ENCODE assay signal across 2 cellular contexts in the genomic region with DNA sequence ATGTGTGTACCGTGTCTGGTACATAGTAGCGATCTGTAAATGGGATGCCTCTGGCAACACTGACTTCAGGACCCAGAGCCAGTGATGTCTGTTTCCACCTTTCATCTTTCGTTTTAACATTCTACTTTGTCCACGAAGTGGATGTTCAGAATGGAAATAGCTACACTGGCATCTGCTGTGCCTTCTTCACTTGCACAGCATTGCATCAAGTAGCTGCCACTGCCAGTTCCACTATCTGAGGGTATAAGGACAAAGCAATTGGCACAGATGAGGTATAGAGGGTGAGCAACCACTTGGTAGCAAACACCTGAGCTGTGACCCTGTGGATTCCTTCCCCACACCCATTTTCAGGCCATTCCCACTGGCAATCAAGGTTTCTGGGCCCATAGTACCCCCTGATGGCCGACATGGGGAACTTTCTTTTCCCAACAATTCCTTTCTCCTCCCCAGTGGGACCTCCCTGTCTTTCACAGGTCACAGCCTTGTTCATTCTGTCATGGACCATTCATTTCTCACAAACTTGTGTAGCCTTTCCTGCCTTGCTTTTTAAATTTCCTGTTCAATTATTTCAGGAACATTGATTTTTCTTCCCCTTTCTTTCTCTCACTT.
TF ChIP-seq lines count a peak whose summit lies in the region.

No MANE protein-coding gene starts in this region.

TF ChIP-seq in HCT116, 20 proteins besides CTCF, POLR2A, EP300 and RAD21 (continued from another document):
- TF ChIP-seq POLR2AphosphoS5 (IDR thresholded peaks at IDR 0.05; ENCODE audit: low read depth, low read length) (no peak), ELF1 (IDR thresholded peaks at IDR 0.05; ENCODE audit: borderline replicate concordance, low read depth) (no peak), EZH2 (IDR thresholded peaks at IDR 0.05) (no peak), CEBPB (IDR thresholded peaks at IDR 0.05; ENCODE audit: low read depth) (no peak), EGR1 (IDR thresholded peaks at IDR 0.05; ENCODE audit: low read depth) (no peak), YY1 (IDR thresholded peaks at IDR 0.05; ENCODE audit: extremely low read depth, insufficient replicate concordance, low read depth, low read length) (no peak), ZFX (IDR thresholded peaks at IDR 0.05) (no peak), EZH2phosphoT487 (IDR thresholded peaks at IDR 0.05; ENCODE audit: borderline replicate concordance) (no peak), TCF7L2 (IDR thresholded peaks at IDR 0.05; ENCODE audit: borderline replicate concordance, extremely low read depth, insufficient read depth, insufficient read length) (no peak), SRF (IDR thresholded peaks at IDR 0.05; ENCODE audit: low read depth) (no peak), ZNF274 (IDR thresholded peaks at IDR 0.05; ENCODE audit: low read depth, low read length) (no peak), FOSL1 (IDR thresholded peaks at IDR 0.05; ENCODE audit: low read depth) (no peak), CBX3 (IDR thresholded peaks at IDR 0.05; ENCODE audit: low read depth) (no peak), JUND (IDR thresholded peaks at IDR 0.05) (no peak), SIN3A (IDR thresholded peaks at IDR 0.05; ENCODE audit: low read depth) (no peak)
- TF ChIP-seq, protein P1, sequence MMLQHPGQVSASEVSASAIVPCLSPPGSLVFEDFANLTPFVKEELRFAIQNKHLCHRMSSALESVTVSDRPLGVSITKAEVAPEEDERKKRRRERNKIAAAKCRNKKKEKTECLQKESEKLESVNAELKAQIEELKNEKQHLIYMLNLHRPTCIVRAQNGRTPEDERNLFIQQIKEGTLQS (IDR thresholded peaks at IDR 0.05) = no peak
- TF ChIP-seq, protein P2, sequence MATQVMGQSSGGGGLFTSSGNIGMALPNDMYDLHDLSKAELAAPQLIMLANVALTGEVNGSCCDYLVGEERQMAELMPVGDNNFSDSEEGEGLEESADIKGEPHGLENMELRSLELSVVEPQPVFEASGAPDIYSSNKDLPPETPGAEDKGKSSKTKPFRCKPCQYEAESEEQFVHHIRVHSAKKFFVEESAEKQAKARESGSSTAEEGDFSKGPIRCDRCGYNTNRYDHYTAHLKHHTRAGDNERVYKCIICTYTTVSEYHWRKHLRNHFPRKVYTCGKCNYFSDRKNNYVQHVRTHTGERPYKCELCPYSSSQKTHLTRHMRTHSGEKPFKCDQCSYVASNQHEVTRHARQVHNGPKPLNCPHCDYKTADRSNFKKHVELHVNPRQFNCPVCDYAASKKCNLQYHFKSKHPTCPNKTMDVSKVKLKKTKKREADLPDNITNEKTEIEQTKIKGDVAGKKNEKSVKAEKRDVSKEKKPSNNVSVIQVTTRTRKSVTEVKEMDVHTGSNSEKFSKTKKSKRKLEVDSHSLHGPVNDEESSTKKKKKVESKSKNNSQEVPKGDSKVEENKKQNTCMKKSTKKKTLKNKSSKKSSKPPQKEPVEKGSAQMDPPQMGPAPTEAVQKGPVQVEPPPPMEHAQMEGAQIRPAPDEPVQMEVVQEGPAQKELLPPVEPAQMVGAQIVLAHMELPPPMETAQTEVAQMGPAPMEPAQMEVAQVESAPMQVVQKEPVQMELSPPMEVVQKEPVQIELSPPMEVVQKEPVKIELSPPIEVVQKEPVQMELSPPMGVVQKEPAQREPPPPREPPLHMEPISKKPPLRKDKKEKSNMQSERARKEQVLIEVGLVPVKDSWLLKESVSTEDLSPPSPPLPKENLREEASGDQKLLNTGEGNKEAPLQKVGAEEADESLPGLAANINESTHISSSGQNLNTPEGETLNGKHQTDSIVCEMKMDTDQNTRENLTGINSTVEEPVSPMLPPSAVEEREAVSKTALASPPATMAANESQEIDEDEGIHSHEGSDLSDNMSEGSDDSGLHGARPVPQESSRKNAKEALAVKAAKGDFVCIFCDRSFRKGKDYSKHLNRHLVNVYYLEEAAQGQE (IDR thresholded peaks at IDR 0.05; ENCODE audit: low read depth) = no peak

TF ChIP-seq in K562, 482 proteins besides CTCF, POLR2A, EP300 and RAD21 (continued from another document):
- TF ChIP-seq, protein P3, sequence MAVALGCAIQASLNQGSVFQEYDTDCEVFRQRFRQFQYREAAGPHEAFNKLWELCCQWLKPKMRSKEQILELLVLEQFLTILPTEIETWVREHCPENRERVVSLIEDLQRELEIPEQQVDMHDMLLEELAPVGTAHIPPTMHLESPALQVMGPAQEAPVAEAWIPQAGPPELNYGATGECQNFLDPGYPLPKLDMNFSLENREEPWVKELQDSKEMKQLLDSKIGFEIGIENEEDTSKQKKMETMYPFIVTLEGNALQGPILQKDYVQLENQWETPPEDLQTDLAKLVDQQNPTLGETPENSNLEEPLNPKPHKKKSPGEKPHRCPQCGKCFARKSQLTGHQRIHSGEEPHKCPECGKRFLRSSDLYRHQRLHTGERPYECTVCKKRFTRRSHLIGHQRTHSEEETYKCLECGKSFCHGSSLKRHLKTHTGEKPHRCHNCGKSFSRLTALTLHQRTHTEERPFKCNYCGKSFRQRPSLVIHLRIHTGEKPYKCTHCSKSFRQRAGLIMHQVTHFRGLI (CRISPR knock-in tag; IDR thresholded peaks at IDR 0.05) = no peak
- TF ChIP-seq ARID2 (IDR thresholded peaks at IDR 0.05) = peak; percentile 44; the same call in 1 of the 2 replicates
- TF ChIP-seq, protein P4, sequence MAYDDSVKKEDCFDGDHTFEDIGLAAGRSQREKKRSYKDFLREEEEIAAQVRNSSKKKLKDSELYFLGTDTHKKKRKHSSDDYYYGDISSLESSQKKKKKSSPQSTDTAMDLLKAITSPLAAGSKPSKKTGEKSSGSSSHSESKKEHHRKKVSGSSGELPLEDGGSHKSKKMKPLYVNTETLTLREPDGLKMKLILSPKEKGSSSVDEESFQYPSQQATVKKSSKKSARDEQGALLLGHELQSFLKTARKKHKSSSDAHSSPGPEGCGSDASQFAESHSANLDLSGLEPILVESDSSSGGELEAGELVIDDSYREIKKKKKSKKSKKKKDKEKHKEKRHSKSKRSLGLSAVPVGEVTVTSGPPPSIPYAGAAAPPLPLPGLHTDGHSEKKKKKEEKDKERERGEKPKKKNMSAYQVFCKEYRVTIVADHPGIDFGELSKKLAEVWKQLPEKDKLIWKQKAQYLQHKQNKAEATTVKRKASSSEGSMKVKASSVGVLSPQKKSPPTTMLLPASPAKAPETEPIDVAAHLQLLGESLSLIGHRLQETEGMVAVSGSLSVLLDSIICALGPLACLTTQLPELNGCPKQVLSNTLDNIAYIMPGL (CRISPR knock-in tag; IDR thresholded peaks at IDR 0.05) = no peak
- TF ChIP-seq, protein P5, sequence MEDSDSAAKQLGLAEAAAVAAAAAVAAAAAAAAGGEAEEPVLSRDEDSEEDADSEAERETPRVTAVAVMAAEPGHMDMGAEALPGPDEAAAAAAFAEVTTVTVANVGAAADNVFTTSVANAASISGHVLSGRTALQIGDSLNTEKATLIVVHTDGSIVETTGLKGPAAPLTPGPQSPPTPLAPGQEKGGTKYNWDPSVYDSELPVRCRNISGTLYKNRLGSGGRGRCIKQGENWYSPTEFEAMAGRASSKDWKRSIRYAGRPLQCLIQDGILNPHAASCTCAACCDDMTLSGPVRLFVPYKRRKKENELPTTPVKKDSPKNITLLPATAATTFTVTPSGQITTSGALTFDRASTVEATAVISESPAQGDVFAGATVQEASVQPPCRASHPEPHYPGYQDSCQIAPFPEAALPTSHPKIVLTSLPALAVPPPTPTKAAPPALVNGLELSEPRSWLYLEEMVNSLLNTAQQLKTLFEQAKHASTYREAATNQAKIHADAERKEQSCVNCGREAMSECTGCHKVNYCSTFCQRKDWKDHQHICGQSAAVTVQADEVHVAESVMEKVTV (CRISPR knock-in tag; IDR thresholded peaks at IDR 0.05) = peak; percentile 93
- peak; percentile 52; the same call in 1 of the 2 replicates for TF ChIP-seq CC2D1A (IDR thresholded peaks at IDR 0.05)
- TF ChIP-seq STAG1 (CRISPR knock-in tag; IDR thresholded peaks at IDR 0.05; ENCODE audit: borderline replicate concordance) = peak; percentile 74; the same call in 1 of the 2 replicates
- TF ChIP-seq PHB2 (IDR thresholded peaks at IDR 0.05; ENCODE audit: low read depth) = no peak
- peak; percentile 35; the same call in 1 of the 2 replicates for TF ChIP-seq ZNF311 (CRISPR knock-in tag; IDR thresholded peaks at IDR 0.05)
- no peak for TF ChIP-seq NFRKB (IDR thresholded peaks at IDR 0.05; ENCODE audit: low read depth)
- TF ChIP-seq SMC3 (conservative IDR thresholded peaks at IDR 0.05; ENCODE audit: insufficient read depth, low read depth, low read length) = peak; percentile 73
- TF ChIP-seq, protein P6, sequence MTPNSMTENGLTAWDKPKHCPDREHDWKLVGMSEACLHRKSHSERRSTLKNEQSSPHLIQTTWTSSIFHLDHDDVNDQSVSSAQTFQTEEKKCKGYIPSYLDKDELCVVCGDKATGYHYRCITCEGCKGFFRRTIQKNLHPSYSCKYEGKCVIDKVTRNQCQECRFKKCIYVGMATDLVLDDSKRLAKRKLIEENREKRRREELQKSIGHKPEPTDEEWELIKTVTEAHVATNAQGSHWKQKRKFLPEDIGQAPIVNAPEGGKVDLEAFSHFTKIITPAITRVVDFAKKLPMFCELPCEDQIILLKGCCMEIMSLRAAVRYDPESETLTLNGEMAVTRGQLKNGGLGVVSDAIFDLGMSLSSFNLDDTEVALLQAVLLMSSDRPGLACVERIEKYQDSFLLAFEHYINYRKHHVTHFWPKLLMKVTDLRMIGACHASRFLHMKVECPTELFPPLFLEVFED (CRISPR knock-in tag; conservative IDR thresholded peaks at IDR 0.05) = no peak
- no peak for TF ChIP-seq ZNF717 (CRISPR knock-in tag; IDR thresholded peaks at IDR 0.05)
- no peak for TF ChIP-seq ZNF12 (CRISPR knock-in tag; IDR thresholded peaks at IDR 0.05)
- TF ChIP-seq ERF (CRISPR knock-in tag; IDR thresholded peaks at IDR 0.05) = no peak
- TF ChIP-seq, protein P7, sequence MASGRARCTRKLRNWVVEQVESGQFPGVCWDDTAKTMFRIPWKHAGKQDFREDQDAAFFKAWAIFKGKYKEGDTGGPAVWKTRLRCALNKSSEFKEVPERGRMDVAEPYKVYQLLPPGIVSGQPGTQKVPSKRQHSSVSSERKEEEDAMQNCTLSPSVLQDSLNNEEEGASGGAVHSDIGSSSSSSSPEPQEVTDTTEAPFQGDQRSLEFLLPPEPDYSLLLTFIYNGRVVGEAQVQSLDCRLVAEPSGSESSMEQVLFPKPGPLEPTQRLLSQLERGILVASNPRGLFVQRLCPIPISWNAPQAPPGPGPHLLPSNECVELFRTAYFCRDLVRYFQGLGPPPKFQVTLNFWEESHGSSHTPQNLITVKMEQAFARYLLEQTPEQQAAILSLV (tag; IDR thresholded peaks at IDR 0.05) = no peak
- no peak for TF ChIP-seq ZNF217 (CRISPR knock-in tag; IDR thresholded peaks at IDR 0.05)
- no peak for TF ChIP-seq XRCC5 (IDR thresholded peaks at IDR 0.05; ENCODE audit: low read depth, low read length)
- TF ChIP-seq RBM17 (IDR thresholded peaks at IDR 0.05; ENCODE audit: borderline replicate concordance, low read depth, low read length) = no peak
- TF ChIP-seq MIER1 (IDR thresholded peaks at IDR 0.05; ENCODE audit: low read depth) = no peak
- no peak for TF ChIP-seq ZNF644 (tag; IDR thresholded peaks at IDR 0.05; ENCODE audit: low read depth)
- no peak for TF ChIP-seq ZNF695 (CRISPR knock-in tag; IDR thresholded peaks at IDR 0.05)
- 0 out of 2 replicates have a peak, but pooled peaks have one; percentile 25 for TF ChIP-seq CTBP1 (IDR thresholded peaks at IDR 0.05; ENCODE audit: borderline replicate concordance)
- TF ChIP-seq ZSCAN32 (CRISPR knock-in tag; IDR thresholded peaks at IDR 0.05) = peak; percentile 68; the same call in 1 of the 2 replicates
- TF ChIP-seq, protein P8, sequence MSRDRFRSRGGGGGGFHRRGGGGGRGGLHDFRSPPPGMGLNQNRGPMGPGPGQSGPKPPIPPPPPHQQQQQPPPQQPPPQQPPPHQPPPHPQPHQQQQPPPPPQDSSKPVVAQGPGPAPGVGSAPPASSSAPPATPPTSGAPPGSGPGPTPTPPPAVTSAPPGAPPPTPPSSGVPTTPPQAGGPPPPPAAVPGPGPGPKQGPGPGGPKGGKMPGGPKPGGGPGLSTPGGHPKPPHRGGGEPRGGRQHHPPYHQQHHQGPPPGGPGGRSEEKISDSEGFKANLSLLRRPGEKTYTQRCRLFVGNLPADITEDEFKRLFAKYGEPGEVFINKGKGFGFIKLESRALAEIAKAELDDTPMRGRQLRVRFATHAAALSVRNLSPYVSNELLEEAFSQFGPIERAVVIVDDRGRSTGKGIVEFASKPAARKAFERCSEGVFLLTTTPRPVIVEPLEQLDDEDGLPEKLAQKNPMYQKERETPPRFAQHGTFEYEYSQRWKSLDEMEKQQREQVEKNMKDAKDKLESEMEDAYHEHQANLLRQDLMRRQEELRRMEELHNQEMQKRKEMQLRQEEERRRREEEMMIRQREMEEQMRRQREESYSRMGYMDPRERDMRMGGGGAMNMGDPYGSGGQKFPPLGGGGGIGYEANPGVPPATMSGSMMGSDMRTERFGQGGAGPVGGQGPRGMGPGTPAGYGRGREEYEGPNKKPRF (IDR thresholded peaks at IDR 0.05; ENCODE audit: low read depth, low read length) = no peak
- TF ChIP-seq ZC3H11A (IDR thresholded peaks at IDR 0.05; ENCODE audit: low read depth, low read length) = no peak
- no peak for TF ChIP-seq ZNF699 (CRISPR knock-in tag; IDR thresholded peaks at IDR 0.05; ENCODE audit: insufficient replicate concordance)
- TF ChIP-seq ZNF174 (CRISPR knock-in tag; IDR thresholded peaks at IDR 0.05) = no peak
- peak; percentile 71 for TF ChIP-seq CEBPG (CRISPR knock-in tag; IDR thresholded peaks at IDR 0.05)
- TF ChIP-seq CEBPG (tag; conservative IDR thresholded peaks at IDR 0.05 in 1 of 2, IDR thresholded peaks at IDR 0.05 in 1 of 2) = no peak
- TF ChIP-seq, protein P9, sequence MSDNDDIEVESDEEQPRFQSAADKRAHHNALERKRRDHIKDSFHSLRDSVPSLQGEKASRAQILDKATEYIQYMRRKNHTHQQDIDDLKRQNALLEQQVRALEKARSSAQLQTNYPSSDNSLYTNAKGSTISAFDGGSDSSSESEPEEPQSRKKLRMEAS (CRISPR knock-in tag; IDR thresholded peaks at IDR 0.05) = no peak
- TF ChIP-seq ZNF212 (CRISPR knock-in tag; IDR thresholded peaks at IDR 0.05) = no peak
- no peak for TF ChIP-seq ARNT (IDR thresholded peaks at IDR 0.05)
- TF ChIP-seq EHMT2 (IDR thresholded peaks at IDR 0.05) = no peak
- TF ChIP-seq, protein P10, sequence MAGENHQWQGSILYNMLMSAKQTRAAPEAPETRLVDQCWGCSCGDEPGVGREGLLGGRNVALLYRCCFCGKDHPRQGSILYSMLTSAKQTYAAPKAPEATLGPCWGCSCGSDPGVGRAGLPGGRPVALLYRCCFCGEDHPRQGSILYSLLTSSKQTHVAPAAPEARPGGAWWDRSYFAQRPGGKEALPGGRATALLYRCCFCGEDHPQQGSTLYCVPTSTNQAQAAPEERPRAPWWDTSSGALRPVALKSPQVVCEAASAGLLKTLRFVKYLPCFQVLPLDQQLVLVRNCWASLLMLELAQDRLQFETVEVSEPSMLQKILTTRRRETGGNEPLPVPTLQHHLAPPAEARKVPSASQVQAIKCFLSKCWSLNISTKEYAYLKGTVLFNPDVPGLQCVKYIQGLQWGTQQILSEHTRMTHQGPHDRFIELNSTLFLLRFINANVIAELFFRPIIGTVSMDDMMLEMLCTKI (IDR thresholded peaks at IDR 0.05; ENCODE audit: partially characterized antibody) = no peak
- TF ChIP-seq BRCA1 (IDR thresholded peaks at IDR 0.05) = no peak
- no peak for TF ChIP-seq BRCA1 (CRISPR knock-in tag; IDR thresholded peaks at IDR 0.05)
- no peak for TF ChIP-seq MED1 (CRISPR knock-in tag; IDR thresholded peaks at IDR 0.05; ENCODE audit: borderline replicate concordance)
- no peak for TF ChIP-seq NCOA2 (IDR thresholded peaks at IDR 0.05; ENCODE audit: partially characterized antibody in 2 of 2)
- no peak for TF ChIP-seq PTTG1 (tag; IDR thresholded peaks at IDR 0.05; ENCODE audit: low read depth)
- TF ChIP-seq NUFIP1 (IDR thresholded peaks at IDR 0.05; ENCODE audit: partially characterized antibody) = no peak
TF ChIP-seq in K562: peak in this region for 9.
